In genomic region chr6:2196079-2196679, GRCh38 we compare ENCODE assay signal across 8 cellular contexts. TPM values are rescaled to one million over a fixed set of nuclear protein-coding genes. Genes with fewer than 3 reads are reported as not detected.
DNase-seq lines count a peak whose midpoint lies in the region; ATAC-seq and TF ChIP-seq lines count a peak whose summit lies in the region.

No MANE protein-coding gene starts in this region.

- H3K27me3 Mint-ChIP-seq in type B pancreatic cell, result no peaks in the 10 kb centered on the region

- TF ChIP-seq CTCF in PC-3 (conservative IDR thresholded peaks at IDR 0.05; ENCODE audit: low read depth, low read length) (peak; percentile 89), type B pancreatic cell (conservative IDR thresholded peaks at IDR 0.05) (peak; percentile 91)

- H3K4me1 ChIP-seq in PC-3 (ENCODE audit: insufficient read depth, low read length), result peaks cover 21% of the 10 kb centered on the region

- H3K4me3 ChIP-seq in PC-3 (ENCODE audit: low read length), result no peak overlapping the region

- intact Hi-C loops in PC-3 (cut with micrococcal nuclease) (loop anchor here (1.0 to 10.0 kb wide), 6 partner anchors 34 to 600 kb away; no protein-coding TSS in a partner anchor), left colon (cut with DNase I, micrococcal nuclease) (loop anchor here in 1 of 2 donors (5.0 kb wide), 1 partner anchor 599 kb away; no protein-coding TSS in a partner anchor)

- H3K9me3 ChIP-seq in PC-3 (ENCODE audit: low read length), result no peaks in the 10 kb centered on the region

- peak in 2 of 3 donors; percentile 6 to 51 for DNase-seq in stimulated activated CD4-positive, alpha-beta T cell treated with anti-CD3 and anti-CD28 coated beads, Interleukin-12 subunit alpha, Interleukin-12 subunit beta, amount 100 ng/mL, for 48 hours (ENCODE audit: low read depth in 2 of 3, low spot score in 1 of 3)
- no peak for DNase-seq in stimulated activated CD4-positive, alpha-beta T cell treated with anti-CD3 and anti-CD28 coated beads, Interleukin-1b, Interleukin-23, amount 100 ng/mL, for 48 hours
- DNase-seq in PC-3, result peak; percentile 76
- peak; percentile 25 for DNase-seq in central memory CD4-positive, alpha-beta T cell
- peak in 1 of 2 donors; percentile 26 for DNase-seq in left colon
- no peak for DNase-seq in type B pancreatic cell (ENCODE audit: extremely low spot score, unreplicated experiment)
- no peak for DNase-seq in cortex of kidney (lab: John Stamatoyannopoulos, UW)

- TF ChIP-seq RAD21 in Ishikawa (IDR thresholded peaks at IDR 0.05; ENCODE audit: low read depth), result peak; percentile 75

- H3K36me3 ChIP-seq in PC-3 (ENCODE audit: low read depth, low read length), result no peaks in the 10 kb centered on the region

- H2AFZ ChIP-seq in PC-3 (ENCODE audit: low read length), result no peak overlapping the region

- no peaks in the 10 kb centered on the region for H3K27me3 ChIP-seq in PC-3 (ENCODE audit: low read length)

- H3K27ac Mint-ChIP-seq in type B pancreatic cell, result no peak overlapping the region

- POLR2A ChIA-PET in PC-3 (lab: Charles Lee; ENCODE audit: unreplicated experiment), result no interaction called here

- no peaks in the 10 kb centered on the region for H3K9me3 Mint-ChIP-seq in type B pancreatic cell

- TF ChIP-seq EP300 in Ishikawa (IDR thresholded peaks at IDR 0.05; ENCODE audit: borderline replicate concordance), result no peak

- no peaks in the 10 kb centered on the region for H3F3A ChIP-seq in PC-3 (ENCODE audit: low read length, unreplicated experiment)

- no peak overlapping the region for H3K4me2 ChIP-seq in PC-3 (ENCODE audit: low read length)

- H3K36me3 Mint-ChIP-seq in type B pancreatic cell, result no peaks in the 10 kb centered on the region

- H3K9ac ChIP-seq in PC-3 (ENCODE audit: low read length), result no peak overlapping the region

- H3K27ac ChIP-seq in PC-3 (ENCODE audit: low read length), result no peak overlapping the region; the same call in 1 of the 2 replicates

- CTCF ChIA-PET in PC-3 (lab: Charles Lee), result no interaction called here

- H3K9me2 ChIP-seq in PC-3 (replicated peaks; ENCODE audit: low read length), result no peaks in the 10 kb centered on the region

- H3K79me2 ChIP-seq in PC-3 (ENCODE audit: low read length), result peaks cover 3% of the 10 kb centered on the region; the same call in 1 of the 2 replicates

- H3K4me1 Mint-ChIP-seq in type B pancreatic cell (ENCODE audit: unreplicated experiment), result peaks cover 7% of the 10 kb centered on the region

- ATAC-seq in PC-3 (peak; percentile 43), left colon (peak; percentile 86)

- BruUV-seq in PC-3 (replicated peaks; lab: Mats Ljungman, UMichigan), result no TSS peak

- no peak overlapping the region for H3K4me3 Mint-ChIP-seq in type B pancreatic cell

- H4K20me1 ChIP-seq in PC-3 (ENCODE audit: low read length), result peaks cover 4% of the 10 kb centered on the region; the same call in 1 of the 2 replicates

TF ChIP-seq in Ishikawa, 13 proteins besides CTCF, POLR2A, EP300 and RAD21:
- no peak for TF ChIP-seq TCF12 (IDR thresholded peaks at IDR 0.05; ENCODE audit: low read depth)
- TF ChIP-seq FOXM1 (IDR thresholded peaks at IDR 0.05; ENCODE audit: borderline replicate concordance, low read depth), result no peak
- TF ChIP-seq TAF1 (IDR thresholded peaks at IDR 0.05; ENCODE audit: low read depth), result no peak
- TF ChIP-seq REST (IDR thresholded peaks at IDR 0.05; ENCODE audit: low read depth), result no peak

RNA-seq across cellular contexts. Expression of gene GMDS, which starts 49.2 kb away (rescaled TPM):
- total RNA-seq in PC-3 (2014; rRNA removed), result 18.3 and 21.0 TPM in 2 replicates
- 100 to 1,000 TPM; 148 to 229 TPM for total RNA-seq in left colon
- total RNA-seq in type B pancreatic cell (ENCODE audit: low replicate concordance), result 27.5 and 41.3 TPM in 2 replicates

Comparison
In these comparisons a context has a peak if more than half of its experiments do, and no peak if none do; other contexts are left out.
1. DNase-seq: peak in stimulated activated CD4-positive, alpha-beta T cell treated with anti-CD3 and anti-CD28 coated beads, Interleukin-12 subunit alpha, Interleukin-12 subunit beta, amount 100 ng/mL, for 48 hours (2 of 3), PC-3 (single experiment) and central memory CD4-positive, alpha-beta T cell (single experiment); none in stimulated activated CD4-positive, alpha-beta T cell treated with anti-CD3 and anti-CD28 coated beads, Interleukin-1b, Interleukin-23, amount 100 ng/mL, for 48 hours (single experiment), type B pancreatic cell (single experiment) and cortex of kidney (single experiment).